14 cellular contexts compared by ENCODE assay signal in genomic region chrX:103347682-103348397, GRCh38. TPM values are rescaled to one million over a fixed set of nuclear protein-coding genes. Genes with fewer than 3 reads are reported as not detected.
"Had no signal": no experiment of that assay in that cellular context is flagged by ENCODE, and none has a peak within 500 bp of the region (broad histone marks: within the 10 kb centered on the region; RNA-seq: fewer than 3 reads in every experiment).

No MANE protein-coding gene starts in this region.

- H3K27me3 ChIP-seq: neutrophil, vagina had no signal

- H3K4me1 ChIP-seq: adrenal gland, vagina had no signal

- H3K36me3 Mint-ChIP-seq: activated naive CD4-positive, alpha-beta T cell treated with anti-CD3 and anti-CD28 coated beads, Interleukin-2, amount 10 ng/mL, durations not matched to agents 7 days and 5 days had no signal

- H3K9me3 ChIP-seq: adrenal gland, neutrophil, vagina had no signal

- DNase-seq: activated CD4-positive, alpha-beta T cell treated with anti-CD3 and anti-CD28 coated beads, Interleukin-2, amount 10 ng/mL, durations not matched to agents 7 days and 5 days; activated CD4-positive, CD25-positive, alpha-beta regulatory T cell; activated CD8-positive, alpha-beta memory T cell treated with anti-CD3 and anti-CD28 coated beads for 24 hours; activated naive CD4-positive, alpha-beta T cell treated with anti-CD3 and anti-CD28 coated beads, Interleukin-2, amount 10 ng/mL, durations not matched to agents 7 days and 5 days; adrenal gland; central memory CD4-positive, alpha-beta T cell; kidney glomerular epithelial cell; right cardiac atrium; small intestine had no signal

- H3K27me3 Mint-ChIP-seq: activated CD4-positive, alpha-beta T cell treated with anti-CD3 and anti-CD28 coated beads, Interleukin-2, amount 10 ng/mL, durations not matched to agents 7 days and 5 days had no signal

- H3K36me3 ChIP-seq: adrenal gland, neutrophil, vagina had no signal

- H3K9me3 Mint-ChIP-seq: activated CD4-positive, alpha-beta T cell treated with anti-CD3 and anti-CD28 coated beads, Interleukin-2, amount 10 ng/mL, durations not matched to agents 7 days and 5 days; activated naive CD4-positive, alpha-beta T cell treated with anti-CD3 and anti-CD28 coated beads, Interleukin-2, amount 10 ng/mL, durations not matched to agents 7 days and 5 days; activated T-helper 17 cell treated with anti-CD3 and anti-CD28 coated beads, Interleukin-2, amount 50 U/mL, for 72 hours; T-helper 1 cell treated with Interleukin-12 subunit alpha and Interleukin-12 subunit beta and Interleukin-4 antibody, amounts not matched to agents 30 μg/mL and 1 μg/mL, for 36 hours had no signal

- H3K4me3 ChIP-seq: adrenal gland, vagina had no signal

- H3K4me1 Mint-ChIP-seq: activated T-helper 17 cell treated with anti-CD3 and anti-CD28 coated beads, Interleukin-2, amount 50 U/mL, for 72 hours had no signal

- H3K27ac ChIP-seq: adrenal gland, neutrophil, vagina had no signal

- H3K27ac Mint-ChIP-seq: activated CD4-positive, alpha-beta T cell treated with anti-CD3 and anti-CD28 coated beads, Interleukin-2, amount 10 ng/mL, durations not matched to agents 7 days and 5 days; activated naive CD4-positive, alpha-beta T cell treated with anti-CD3 and anti-CD28 coated beads, Interleukin-2, amount 10 ng/mL, durations not matched to agents 7 days and 5 days; activated T-helper 17 cell treated with anti-CD3 and anti-CD28 coated beads, Interleukin-2, amount 50 U/mL, for 72 hours; T-helper 1 cell treated with Interleukin-12 subunit alpha and Interleukin-12 subunit beta and Interleukin-4 antibody, amounts not matched to agents 30 μg/mL and 1 μg/mL, for 36 hours had no signal

- ATAC-seq: activated T-helper 17 cell treated with anti-CD3 and anti-CD28 coated beads, Interleukin-2, amount 50 U/mL, for 72 hours; esophagus mucosa; right cardiac atrium had no signal

- H3K4me3 Mint-ChIP-seq: activated CD4-positive, alpha-beta T cell treated with anti-CD3 and anti-CD28 coated beads, Interleukin-2, amount 10 ng/mL, durations not matched to agents 7 days and 5 days; activated naive CD4-positive, alpha-beta T cell treated with anti-CD3 and anti-CD28 coated beads, Interleukin-2, amount 10 ng/mL, durations not matched to agents 7 days and 5 days; activated T-helper 17 cell treated with anti-CD3 and anti-CD28 coated beads, Interleukin-2, amount 50 U/mL, for 72 hours; T-helper 1 cell treated with Interleukin-12 subunit alpha and Interleukin-12 subunit beta and Interleukin-4 antibody, amounts not matched to agents 30 μg/mL and 1 μg/mL, for 36 hours had no signal

RNA-seq across cellular contexts. Expression of gene TCEAL9, which starts 8.5 kb away (rescaled TPM):
- total RNA-seq: activated CD4-positive, alpha-beta T cell treated with anti-CD3 and anti-CD28 coated beads, Interleukin-2, amount 10 ng/mL, durations not matched to agents 7 days and 5 days had no signal

RNA-seq across cellular contexts. Expression of gene TCEAL7, which starts 17.8 kb away (rescaled TPM):
- total RNA-seq: activated CD4-positive, alpha-beta T cell treated with anti-CD3 and anti-CD28 coated beads, Interleukin-2, amount 10 ng/mL, durations not matched to agents 7 days and 5 days; activated T-helper 17 cell treated with anti-CD3 and anti-CD28 coated beads, Interleukin-2, amount 50 U/mL, for 72 hours had no signal
